In genomic region chr6:106084973-106085686, GRCh38 we compare ENCODE assay signal across 1 cellular context.
TF ChIP-seq lines count a peak whose summit lies in the region.

No MANE protein-coding gene starts in this region.

TF ChIP-seq in GM23338, 12 proteins besides CTCF, POLR2A, EP300 and RAD21 (continued from another document):
- TF ChIP-seq EZH2phosphoT487 (IDR thresholded peaks at IDR 0.05; ENCODE audit: unreplicated experiment): no peak
TF ChIP-seq in GM23338: peak in this region for 0.
